8 cellular contexts compared by ENCODE assay signal in the genomic region with DNA sequence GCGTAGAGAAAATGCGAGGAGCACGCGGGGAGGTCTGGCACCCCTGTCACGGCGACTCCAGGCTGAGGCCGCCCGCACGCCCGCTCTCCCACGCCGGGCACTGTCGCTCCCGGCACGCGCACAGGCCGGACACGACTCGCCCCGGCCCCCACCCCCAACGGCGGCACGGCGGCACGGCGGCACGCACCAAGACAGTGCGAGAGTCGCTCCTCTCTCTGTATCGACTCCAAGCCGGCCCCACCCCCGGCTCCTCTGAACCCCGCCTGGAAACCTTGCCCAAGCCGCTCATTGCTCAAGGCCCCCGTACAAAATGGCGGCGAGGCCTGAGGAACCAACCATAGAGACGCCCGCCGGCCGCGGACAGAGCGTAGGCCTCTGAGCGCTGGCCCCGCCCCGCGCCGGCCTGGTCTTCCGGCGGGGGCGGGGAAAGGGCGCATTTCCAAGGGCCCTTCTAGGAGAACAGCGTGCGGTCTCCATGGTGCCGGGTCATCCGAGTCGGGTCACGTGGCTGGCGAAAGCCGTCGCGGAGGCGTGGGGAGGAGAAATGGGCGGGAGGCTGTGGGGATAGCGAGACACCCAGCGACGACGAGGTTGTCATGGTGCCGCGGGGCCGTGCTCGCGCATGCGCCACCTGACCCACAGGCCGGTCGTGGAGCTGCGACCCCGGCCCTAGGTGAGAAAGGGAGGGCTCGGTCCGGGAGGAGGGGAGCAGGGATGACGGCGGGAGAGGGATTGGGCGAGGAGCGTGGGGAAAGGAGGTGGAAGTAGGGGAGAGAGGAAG. TPM values are rescaled to one million over a fixed set of nuclear protein-coding genes. Genes with fewer than 3 reads are reported as not detected.
A peak's percentile ranks its signal among the peaks of the same experiment; 100 is the strongest.
DNase-seq lines count a peak whose midpoint lies in the region; ATAC-seq and TF ChIP-seq lines count a peak whose summit lies in the region.

A gene with protein sequence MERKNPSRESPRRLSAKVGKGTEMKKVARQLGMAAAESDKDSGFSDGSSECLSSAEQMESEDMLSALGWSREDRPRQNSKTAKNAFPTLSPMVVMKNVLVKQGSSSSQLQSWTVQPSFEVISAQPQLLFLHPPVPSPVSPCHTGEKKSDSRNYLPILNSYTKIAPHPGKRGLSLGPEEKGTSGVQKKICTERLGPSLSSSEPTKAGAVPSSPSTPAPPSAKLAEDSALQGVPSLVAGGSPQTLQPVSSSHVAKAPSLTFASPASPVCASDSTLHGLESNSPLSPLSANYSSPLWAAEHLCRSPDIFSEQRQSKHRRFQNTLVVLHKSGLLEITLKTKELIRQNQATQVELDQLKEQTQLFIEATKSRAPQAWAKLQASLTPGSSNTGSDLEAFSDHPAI (plus strand): TSS at position 570 of the 781 bp plus-strand sequence. CDS start 7,451 bp downstream, outside the sequence.

- no peaks in the 10 kb centered on the region for H4K20me1 ChIP-seq in PC-3 (ENCODE audit: low read length)

- H2AFZ ChIP-seq in PC-3 (ENCODE audit: low read length) = peak within 1 kb of the TSS; percentile 98

- H3K79me2 ChIP-seq in PC-3 (ENCODE audit: low read length) = peaks cover 63% of the 10 kb centered on the region

- peak within 1 kb of the TSS; percentile 86 for H3K9ac ChIP-seq in PC-3 (ENCODE audit: low read length)

- peak; percentile 86 for ATAC-seq in GM21576 (IDR thresholded peaks at IDR 0.05; ENCODE audit: unreplicated experiment)
- ATAC-seq in PC-3 = peak; percentile 87
- ATAC-seq in mucosa of descending colon = peak; percentile 93

- H3K4me3 ChIP-seq in PC-3 (ENCODE audit: low read length) = peak within 1 kb of the TSS; percentile 88
- peak within 1 kb of the TSS; percentile 71 for H3K4me3 ChIP-seq in mucosa of descending colon

- peak; percentile 48; the same call in 1 of the 2 replicates for TF ChIP-seq EP300 in Ishikawa (IDR thresholded peaks at IDR 0.05; ENCODE audit: borderline replicate concordance)

- intact Hi-C loops in PC-3 (cut with micrococcal nuclease) = loop anchor here (2.0 kb wide), 3 partner anchors 25 to 223 kb away; a partner anchor contains a TSS
- intact Hi-C loops in mucosa of descending colon (cut with DNase I, micrococcal nuclease) = no loop called here

- H3K4me1 ChIP-seq in PC-3 (ENCODE audit: insufficient read depth, low read length) (peaks cover 27% of the 10 kb centered on the region), mucosa of descending colon (ENCODE audit: low read depth) (peaks cover 47% of the 10 kb centered on the region)

- H3K9me3 ChIP-seq in PC-3 (ENCODE audit: low read length) = no peaks in the 10 kb centered on the region
- no peaks in the 10 kb centered on the region for H3K9me3 ChIP-seq in mucosa of descending colon

- POLR2A ChIA-PET in PC-3 (lab: Charles Lee; ENCODE audit: unreplicated experiment) = interaction anchor here (0.7 kb wide), 1 partner anchor 29 kb away, joined by 3 read pairs; no protein-coding TSS in a partner anchor

- no peaks in the 10 kb centered on the region for H3F3A ChIP-seq in PC-3 (ENCODE audit: low read length, unreplicated experiment)

- H3K27me3 ChIP-seq in PC-3 (ENCODE audit: low read length) = no peaks in the 10 kb centered on the region

- no peaks in the 10 kb centered on the region for H3K9me2 ChIP-seq in PC-3 (replicated peaks; ENCODE audit: low read length)

- H3K27ac ChIP-seq in PC-3 (ENCODE audit: low read length) (peak within 1 kb of the TSS; percentile 86), epithelial cell of prostate (peak within 1 kb of the TSS; percentile 90)

- no TSS peak for BruUV-seq in PC-3 (replicated peaks; lab: Mats Ljungman, UMichigan)

- no peak for TF ChIP-seq RAD21 in Ishikawa (IDR thresholded peaks at IDR 0.05; ENCODE audit: low read depth)

- H3K4me2 ChIP-seq in PC-3 (ENCODE audit: low read length) = peak within 1 kb of the TSS; percentile 94

- CTCF ChIA-PET in PC-3 (lab: Charles Lee) = interaction anchor here (0.6 kb wide), 1 partner anchor 185 kb away, joined by 3 read pairs; no protein-coding TSS in a partner anchor

- DNase-seq in DMS114 treated with DMSO at 0.1 percent for 48 hours (lab: John Stamatoyannopoulos, UW; ENCODE audit: unreplicated experiment) (peak; percentile 95), PC-3 (peak; percentile 100), activated T-cell treated with anti-CD3 and anti-CD28 coated beads for 48 hours (ENCODE audit: low read depth) (peak; percentile 98), epithelial cell of prostate (ENCODE audit: low read depth, low spot score) (peak; percentile 92), mucosa of descending colon (peak; percentile 100)
- DNase-seq in stimulated activated CD8-positive, alpha-beta memory T cell treated with anti-CD3 and anti-CD28 coated beads, Interleukin-4, amount 100 ng/mL, for 24 hours (ENCODE audit: low read depth) = peak; percentile 99

- H3K36me3 ChIP-seq in PC-3 (ENCODE audit: low read depth, low read length) = no peaks in the 10 kb centered on the region
- H3K36me3 ChIP-seq in mucosa of descending colon (ENCODE audit: low read depth) = no peaks in the 10 kb centered on the region

- TF ChIP-seq CTCF in PC-3 (conservative IDR thresholded peaks at IDR 0.05; ENCODE audit: low read depth, low read length) (no peak), mucosa of descending colon (IDR thresholded peaks at IDR 0.05) (peak; percentile 5)

TF ChIP-seq in Ishikawa, 13 proteins besides CTCF, POLR2A, EP300 and RAD21:
- peak; percentile 43; the same call in 1 of the 2 replicates for TF ChIP-seq TCF12 (IDR thresholded peaks at IDR 0.05; ENCODE audit: low read depth)
- TF ChIP-seq CREB1 (IDR thresholded peaks at IDR 0.05; ENCODE audit: low read depth) = no peak
- no peak for TF ChIP-seq FOXM1 (IDR thresholded peaks at IDR 0.05; ENCODE audit: borderline replicate concordance, low read depth)
- TF ChIP-seq ZBTB7A (IDR thresholded peaks at IDR 0.05; ENCODE audit: low read depth) = peak; percentile 76
- TF ChIP-seq EGR1 (IDR thresholded peaks at IDR 0.05) = peak; percentile 87
- TF ChIP-seq CEBPB (IDR thresholded peaks at IDR 0.05) = peak; percentile 74
- peak; percentile 43; the same call in 1 of the 2 replicates for TF ChIP-seq TEAD4 (IDR thresholded peaks at IDR 0.05)
- TF ChIP-seq, protein P1, sequence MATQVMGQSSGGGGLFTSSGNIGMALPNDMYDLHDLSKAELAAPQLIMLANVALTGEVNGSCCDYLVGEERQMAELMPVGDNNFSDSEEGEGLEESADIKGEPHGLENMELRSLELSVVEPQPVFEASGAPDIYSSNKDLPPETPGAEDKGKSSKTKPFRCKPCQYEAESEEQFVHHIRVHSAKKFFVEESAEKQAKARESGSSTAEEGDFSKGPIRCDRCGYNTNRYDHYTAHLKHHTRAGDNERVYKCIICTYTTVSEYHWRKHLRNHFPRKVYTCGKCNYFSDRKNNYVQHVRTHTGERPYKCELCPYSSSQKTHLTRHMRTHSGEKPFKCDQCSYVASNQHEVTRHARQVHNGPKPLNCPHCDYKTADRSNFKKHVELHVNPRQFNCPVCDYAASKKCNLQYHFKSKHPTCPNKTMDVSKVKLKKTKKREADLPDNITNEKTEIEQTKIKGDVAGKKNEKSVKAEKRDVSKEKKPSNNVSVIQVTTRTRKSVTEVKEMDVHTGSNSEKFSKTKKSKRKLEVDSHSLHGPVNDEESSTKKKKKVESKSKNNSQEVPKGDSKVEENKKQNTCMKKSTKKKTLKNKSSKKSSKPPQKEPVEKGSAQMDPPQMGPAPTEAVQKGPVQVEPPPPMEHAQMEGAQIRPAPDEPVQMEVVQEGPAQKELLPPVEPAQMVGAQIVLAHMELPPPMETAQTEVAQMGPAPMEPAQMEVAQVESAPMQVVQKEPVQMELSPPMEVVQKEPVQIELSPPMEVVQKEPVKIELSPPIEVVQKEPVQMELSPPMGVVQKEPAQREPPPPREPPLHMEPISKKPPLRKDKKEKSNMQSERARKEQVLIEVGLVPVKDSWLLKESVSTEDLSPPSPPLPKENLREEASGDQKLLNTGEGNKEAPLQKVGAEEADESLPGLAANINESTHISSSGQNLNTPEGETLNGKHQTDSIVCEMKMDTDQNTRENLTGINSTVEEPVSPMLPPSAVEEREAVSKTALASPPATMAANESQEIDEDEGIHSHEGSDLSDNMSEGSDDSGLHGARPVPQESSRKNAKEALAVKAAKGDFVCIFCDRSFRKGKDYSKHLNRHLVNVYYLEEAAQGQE (IDR thresholded peaks at IDR 0.05; ENCODE audit: low read depth) = no peak
- TF ChIP-seq, protein P2, sequence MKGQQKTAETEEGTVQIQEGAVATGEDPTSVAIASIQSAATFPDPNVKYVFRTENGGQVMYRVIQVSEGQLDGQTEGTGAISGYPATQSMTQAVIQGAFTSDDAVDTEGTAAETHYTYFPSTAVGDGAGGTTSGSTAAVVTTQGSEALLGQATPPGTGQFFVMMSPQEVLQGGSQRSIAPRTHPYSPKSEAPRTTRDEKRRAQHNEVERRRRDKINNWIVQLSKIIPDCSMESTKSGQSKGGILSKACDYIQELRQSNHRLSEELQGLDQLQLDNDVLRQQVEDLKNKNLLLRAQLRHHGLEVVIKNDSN (IDR thresholded peaks at IDR 0.05) = peak; percentile 98
- TF ChIP-seq TAF1 (IDR thresholded peaks at IDR 0.05; ENCODE audit: low read depth) = peak; percentile 90
- peak; percentile 93 for TF ChIP-seq YY1 (IDR thresholded peaks at IDR 0.05; ENCODE audit: low read depth)
- TF ChIP-seq NFIC (IDR thresholded peaks at IDR 0.05) = peak; percentile 85
- TF ChIP-seq, protein P3, sequence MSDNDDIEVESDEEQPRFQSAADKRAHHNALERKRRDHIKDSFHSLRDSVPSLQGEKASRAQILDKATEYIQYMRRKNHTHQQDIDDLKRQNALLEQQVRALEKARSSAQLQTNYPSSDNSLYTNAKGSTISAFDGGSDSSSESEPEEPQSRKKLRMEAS (IDR thresholded peaks at IDR 0.05) = peak; percentile 83

RNA-seq across cellular contexts. Expression of the gene that starts here (rescaled TPM):
- total RNA-seq in PC-3 (2014; rRNA removed) (26.0 and 26.6 TPM in 2 replicates), mucosa of descending colon (10 to 100 TPM; 45.7 to 84.9 (median 61.0) TPM)

Comparison
In these comparisons a context has a peak if more than half of its experiments do, and no peak if none do; other contexts are left out.
1. Peak in every context shown above with its lines: DNase-seq, ATAC-seq, H3K4me3 ChIP-seq and H3K27ac ChIP-seq.